Comparison of ENCODE assay signal across 1 cellular context in the genomic region with DNA sequence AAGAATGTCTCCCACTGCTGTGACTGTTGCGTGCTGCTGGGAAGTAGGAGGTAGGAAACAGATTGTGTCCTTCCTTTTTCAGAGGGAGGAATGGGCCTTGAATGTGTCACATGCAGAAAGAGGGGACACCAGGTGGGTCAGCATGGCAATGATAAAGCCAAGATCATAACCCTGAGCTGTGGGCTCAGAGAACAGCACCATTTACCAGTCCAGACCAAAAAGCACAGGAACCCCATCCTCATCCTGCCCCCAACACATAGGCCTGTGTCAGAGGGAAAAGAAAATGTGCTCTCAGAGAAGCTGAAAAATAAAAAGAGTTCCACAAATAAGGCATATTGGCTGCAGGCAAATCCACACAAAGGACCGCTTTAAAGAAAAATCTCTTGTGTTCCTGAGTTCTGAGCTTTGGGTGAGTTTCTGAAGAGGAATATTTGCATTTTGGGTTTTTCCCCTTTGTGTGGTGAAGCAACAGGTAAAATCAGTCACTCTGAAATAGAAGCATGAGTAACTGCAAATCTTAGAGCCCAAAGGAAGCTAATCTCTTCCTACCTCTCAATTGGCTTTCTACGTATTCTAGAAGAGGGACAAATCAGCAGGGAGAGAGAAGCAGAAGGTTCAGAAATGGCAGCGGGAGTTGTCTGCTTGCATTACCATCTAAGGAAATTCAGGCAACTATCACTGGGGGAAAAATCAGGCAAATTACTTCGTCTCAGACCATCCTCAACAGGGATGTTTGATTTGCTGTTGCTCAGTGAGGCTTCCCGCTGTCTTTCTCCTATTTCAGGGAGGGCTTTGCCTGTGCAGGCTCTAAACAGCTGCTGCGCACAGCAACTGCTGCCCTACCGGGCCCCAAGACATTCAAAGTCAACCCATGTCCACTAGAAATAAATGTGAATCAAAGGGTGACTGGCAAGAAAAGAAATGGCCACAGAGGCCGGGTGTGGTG.
TF ChIP-seq lines count a peak whose summit lies in the region.

No MANE protein-coding gene starts in this region.

TF ChIP-seq in GM23338, 12 proteins besides CTCF, POLR2A, EP300 and RAD21 (continued from another document):
- TF ChIP-seq, protein P1, sequence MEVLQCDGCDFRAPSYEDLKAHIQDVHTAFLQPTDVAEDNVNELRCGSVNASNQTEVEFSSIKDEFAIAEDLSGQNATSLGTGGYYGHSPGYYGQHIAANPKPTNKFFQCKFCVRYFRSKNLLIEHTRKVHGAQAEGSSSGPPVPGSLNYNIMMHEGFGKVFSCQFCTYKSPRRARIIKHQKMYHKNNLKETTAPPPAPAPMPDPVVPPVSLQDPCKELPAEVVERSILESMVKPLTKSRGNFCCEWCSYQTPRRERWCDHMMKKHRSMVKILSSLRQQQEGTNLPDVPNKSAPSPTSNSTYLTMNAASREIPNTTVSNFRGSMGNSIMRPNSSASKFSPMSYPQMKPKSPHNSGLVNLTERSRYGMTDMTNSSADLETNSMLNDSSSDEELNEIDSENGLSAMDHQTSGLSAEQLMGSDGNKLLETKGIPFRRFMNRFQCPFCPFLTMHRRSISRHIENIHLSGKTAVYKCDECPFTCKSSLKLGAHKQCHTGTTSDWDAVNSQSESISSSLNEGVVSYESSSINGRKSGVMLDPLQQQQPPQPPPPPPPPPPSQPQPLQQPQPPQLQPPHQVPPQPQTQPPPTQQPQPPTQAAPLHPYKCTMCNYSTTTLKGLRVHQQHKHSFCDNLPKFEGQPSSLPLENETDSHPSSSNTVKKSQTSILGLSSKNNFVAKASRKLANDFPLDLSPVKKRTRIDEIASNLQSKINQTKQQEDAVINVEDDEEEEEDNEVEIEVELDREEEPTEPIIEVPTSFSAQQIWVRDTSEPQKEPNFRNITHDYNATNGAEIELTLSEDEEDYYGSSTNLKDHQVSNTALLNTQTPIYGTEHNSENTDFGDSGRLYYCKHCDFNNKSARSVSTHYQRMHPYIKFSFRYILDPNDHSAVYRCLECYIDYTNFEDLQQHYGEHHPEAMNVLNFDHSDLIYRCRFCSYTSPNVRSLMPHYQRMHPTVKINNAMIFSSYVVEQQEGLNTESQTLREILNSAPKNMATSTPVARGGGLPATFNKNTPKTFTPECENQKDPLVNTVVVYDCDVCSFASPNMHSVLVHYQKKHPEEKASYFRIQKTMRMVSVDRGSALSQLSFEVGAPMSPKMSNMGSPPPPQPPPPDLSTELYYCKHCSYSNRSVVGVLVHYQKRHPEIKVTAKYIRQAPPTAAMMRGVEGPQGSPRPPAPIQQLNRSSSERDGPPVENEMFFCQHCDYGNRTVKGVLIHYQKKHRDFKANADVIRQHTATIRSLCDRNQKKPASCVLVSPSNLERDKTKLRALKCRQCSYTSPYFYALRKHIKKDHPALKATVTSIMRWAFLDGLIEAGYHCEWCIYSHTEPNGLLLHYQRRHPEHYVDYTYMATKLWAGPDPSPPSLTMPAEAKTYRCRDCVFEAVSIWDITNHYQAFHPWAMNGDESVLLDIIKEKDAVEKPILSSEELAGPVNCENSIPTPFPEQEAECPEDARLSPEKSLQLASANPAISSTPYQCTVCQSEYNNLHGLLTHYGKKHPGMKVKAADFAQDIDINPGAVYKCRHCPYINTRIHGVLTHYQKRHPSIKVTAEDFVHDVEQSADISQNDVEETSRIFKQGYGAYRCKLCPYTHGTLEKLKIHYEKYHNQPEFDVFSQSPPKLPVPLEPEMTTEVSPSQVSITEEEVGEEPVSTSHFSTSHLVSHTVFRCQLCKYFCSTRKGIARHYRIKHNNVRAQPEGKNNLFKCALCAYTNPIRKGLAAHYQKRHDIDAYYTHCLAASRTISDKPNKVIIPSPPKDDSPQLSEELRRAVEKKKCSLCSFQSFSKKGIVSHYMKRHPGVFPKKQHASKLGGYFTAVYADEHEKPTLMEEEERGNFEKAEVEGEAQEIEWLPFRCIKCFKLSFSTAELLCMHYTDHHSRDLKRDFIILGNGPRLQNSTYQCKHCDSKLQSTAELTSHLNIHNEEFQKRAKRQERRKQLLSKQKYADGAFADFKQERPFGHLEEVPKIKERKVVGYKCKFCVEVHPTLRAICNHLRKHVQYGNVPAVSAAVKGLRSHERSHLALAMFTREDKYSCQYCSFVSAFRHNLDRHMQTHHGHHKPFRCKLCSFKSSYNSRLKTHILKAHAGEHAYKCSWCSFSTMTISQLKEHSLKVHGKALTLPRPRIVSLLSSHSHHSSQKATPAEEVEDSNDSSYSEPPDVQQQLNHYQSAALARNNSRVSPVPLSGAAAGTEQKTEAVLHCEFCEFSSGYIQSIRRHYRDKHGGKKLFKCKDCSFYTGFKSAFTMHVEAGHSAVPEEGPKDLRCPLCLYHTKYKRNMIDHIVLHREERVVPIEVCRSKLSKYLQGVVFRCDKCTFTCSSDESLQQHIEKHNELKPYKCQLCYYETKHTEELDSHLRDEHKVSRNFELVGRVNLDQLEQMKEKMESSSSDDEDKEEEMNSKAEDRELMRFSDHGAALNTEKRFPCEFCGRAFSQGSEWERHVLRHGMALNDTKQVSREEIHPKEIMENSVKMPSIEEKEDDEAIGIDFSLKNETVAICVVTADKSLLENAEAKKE (CRISPR knock-in tag; IDR thresholded peaks at IDR 0.05), result no peak
- TF ChIP-seq, protein P2, sequence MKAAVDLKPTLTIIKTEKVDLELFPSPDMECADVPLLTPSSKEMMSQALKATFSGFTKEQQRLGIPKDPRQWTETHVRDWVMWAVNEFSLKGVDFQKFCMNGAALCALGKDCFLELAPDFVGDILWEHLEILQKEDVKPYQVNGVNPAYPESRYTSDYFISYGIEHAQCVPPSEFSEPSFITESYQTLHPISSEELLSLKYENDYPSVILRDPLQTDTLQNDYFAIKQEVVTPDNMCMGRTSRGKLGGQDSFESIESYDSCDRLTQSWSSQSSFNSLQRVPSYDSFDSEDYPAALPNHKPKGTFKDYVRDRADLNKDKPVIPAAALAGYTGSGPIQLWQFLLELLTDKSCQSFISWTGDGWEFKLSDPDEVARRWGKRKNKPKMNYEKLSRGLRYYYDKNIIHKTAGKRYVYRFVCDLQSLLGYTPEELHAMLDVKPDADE (IDR thresholded peaks at IDR 0.05), result no peak
